ENCODE assay signal across 1 cellular context in genomic region chr19:35380450-35381124, GRCh38.
TF ChIP-seq lines count a peak whose summit lies in the region.

No MANE protein-coding gene starts in this region.

TF ChIP-seq in K562, 482 proteins besides CTCF, POLR2A, EP300 and RAD21 (continued from another document and continues in another):
- TF ChIP-seq ASH1L (IDR thresholded peaks at IDR 0.05; ENCODE audit: borderline replicate concordance, low read depth, partially characterized antibody) (no peak), ZNF764 (CRISPR knock-in tag; IDR thresholded peaks at IDR 0.05; ENCODE audit: low read depth) (no peak), ZNF436 (CRISPR knock-in tag; IDR thresholded peaks at IDR 0.05) (no peak), ZHX1 (conservative IDR thresholded peaks at IDR 0.05; ENCODE audit: low read length) (no peak), MXI1 (IDR thresholded peaks at IDR 0.05; ENCODE audit: low read depth, low read length) (peak; percentile 80), TAF1 (IDR thresholded peaks at IDR 0.05; ENCODE audit: control insufficient read depth, extremely low read depth, insufficient read depth, low read length, severe bottlenecking) (no peak), C11orf30 (IDR thresholded peaks at IDR 0.05; ENCODE audit: low read depth) (no peak), TCF7 (IDR thresholded peaks at IDR 0.05; ENCODE audit: borderline replicate concordance) (peak; percentile 86), THRAP3 (IDR thresholded peaks at IDR 0.05; ENCODE audit: borderline replicate concordance) (no peak), POLR2AphosphoS2 (IDR thresholded peaks at IDR 0.05; ENCODE audit: low read length) (no peak), E2F4 (CRISPR knock-in tag; IDR thresholded peaks at IDR 0.05; ENCODE audit: low read depth) (no peak), ZBTB7A (IDR thresholded peaks at IDR 0.05; ENCODE audit: borderline replicate concordance, control insufficient read depth, low read depth, low read length) (no peak), BHLHE40 (IDR thresholded peaks at IDR 0.05; ENCODE audit: low read length) (peak; percentile 33; the same call in 1 of the 2 replicates), MCM5 (IDR thresholded peaks at IDR 0.05; ENCODE audit: low read depth) (no peak), SAFB (IDR thresholded peaks at IDR 0.05; ENCODE audit: borderline replicate concordance, low read depth, low read length) (no peak), MCM7 (IDR thresholded peaks at IDR 0.05) (no peak), ERF (CRISPR knock-in tag; IDR thresholded peaks at IDR 0.05) (no peak), ZNF316 (IDR thresholded peaks at IDR 0.05) (no peak), BCLAF1 (IDR thresholded peaks at IDR 0.05; ENCODE audit: borderline replicate concordance in 1 of 2, control insufficient read depth in 1 of 2, low read depth in 2 of 2, low read length in 1 of 2) (0 out of 4 replicates have a peak, but pooled peaks of 1 of the 2 experiments have one; percentile 44), ZNF165 (CRISPR knock-in tag; IDR thresholded peaks at IDR 0.05; ENCODE audit: borderline replicate concordance) (no peak), CCAR2 (IDR thresholded peaks at IDR 0.05; ENCODE audit: low read depth, low read length) (no peak), TEAD1 (CRISPR knock-in tag; IDR thresholded peaks at IDR 0.05) (peak in 1 of 2 experiments; percentile 55; a peak in 1 of 4 replicates), MTF1 (CRISPR knock-in tag; IDR thresholded peaks at IDR 0.05; ENCODE audit: borderline replicate concordance) (no peak), ZNF511 (CRISPR knock-in tag; IDR thresholded peaks at IDR 0.05) (peak; percentile 81; the same call in 1 of the 2 replicates), JUNB (CRISPR knock-in tag; conservative IDR thresholded peaks at IDR 0.05) (no peak), NR2C1 (IDR thresholded peaks at IDR 0.05) (peak; percentile 56; the same call in 1 of the 2 replicates), NR2C1 (tag; IDR thresholded peaks at IDR 0.05) (peak; percentile 68), TAF15 (IDR thresholded peaks at IDR 0.05; ENCODE audit: low read depth, low read length) (no peak), POLR2H (tag; IDR thresholded peaks at IDR 0.05; ENCODE audit: low read depth) (no peak), TEAD4 (IDR thresholded peaks at IDR 0.05; ENCODE audit: low read length) (peak; percentile 96), TEAD4 (CRISPR knock-in tag; IDR thresholded peaks at IDR 0.05; ENCODE audit: borderline replicate concordance) (no peak), OTX1 (CRISPR knock-in tag; IDR thresholded peaks at IDR 0.05) (no peak), ZNF347 (CRISPR knock-in tag; IDR thresholded peaks at IDR 0.05; ENCODE audit: low read depth) (no peak), SIN3B (IDR thresholded peaks at IDR 0.05; ENCODE audit: low read depth) (no peak), IRF9 (tag; IDR thresholded peaks at IDR 0.05) (no peak), ZNF518B (CRISPR knock-in tag; IDR thresholded peaks at IDR 0.05) (no peak), ZNF232 (CRISPR knock-in tag; IDR thresholded peaks at IDR 0.05) (no peak), COPS2 (conservative IDR thresholded peaks at IDR 0.05) (no peak), TFE3 (CRISPR knock-in tag; IDR thresholded peaks at IDR 0.05) (no peak), TRIM28 (IDR thresholded peaks at IDR 0.05) (0 out of 2 replicates have a peak, but pooled peaks have one; percentile 47), NELFE (IDR thresholded peaks at IDR 0.05; ENCODE audit: insufficient read depth, insufficient read length) (no peak), STAT5B (CRISPR knock-in tag; IDR thresholded peaks at IDR 0.05) (no peak), CCNT2 (IDR thresholded peaks at IDR 0.05; ENCODE audit: borderline replicate concordance, extremely low read depth, insufficient read length, low read depth, low read length) (peak; percentile 92), ARID4B (CRISPR knock-in tag; IDR thresholded peaks at IDR 0.05) (0 out of 2 replicates have a peak, but pooled peaks have one; percentile 52), NFIC (IDR thresholded peaks at IDR 0.05) (peak; percentile 87)
